ENCODE assay signal across 9 cellular contexts in the genomic region with DNA sequence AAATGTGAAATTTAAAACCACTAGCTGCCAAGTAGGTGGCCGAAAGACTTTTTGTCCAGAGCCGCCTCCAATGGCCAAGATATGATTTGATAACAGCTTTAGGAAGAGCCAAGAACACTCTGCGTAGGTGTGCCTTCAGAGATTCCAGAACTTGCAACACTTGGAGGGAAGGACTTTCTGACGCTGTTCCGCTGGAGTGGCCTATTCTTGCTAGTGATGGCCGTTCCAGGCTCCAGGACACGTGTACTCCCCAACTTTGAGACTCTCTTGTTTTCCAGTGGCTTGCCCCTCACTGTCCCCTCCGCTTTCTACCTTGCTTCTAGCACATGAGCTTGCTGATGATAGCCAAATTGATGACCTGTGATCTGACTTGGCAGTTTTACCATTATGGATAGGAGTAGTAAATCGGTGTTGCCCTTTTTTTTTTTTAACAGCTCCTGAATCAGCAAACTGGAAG. TPM values are rescaled to one million over a fixed set of nuclear protein-coding genes. Genes with fewer than 3 reads are reported as not detected.
DNase-seq lines count a peak whose midpoint lies in the region; ATAC-seq, FAIRE-seq and TF ChIP-seq lines count a peak whose summit lies in the region.
"Had no signal": no experiment of that assay in that cellular context is flagged by ENCODE, and none has a peak within 500 bp of the region (broad histone marks: within the 10 kb centered on the region; RNA-seq: fewer than 3 reads in every experiment).

No MANE protein-coding gene starts in this region.

- peaks cover 27% of the 10 kb centered on the region for H3K36me3 ChIP-seq in astrocyte (ENCODE audit: insufficient read depth, low read length)

- peaks cover 70% of the 10 kb centered on the region for H3K79me2 ChIP-seq in astrocyte (ENCODE audit: insufficient read depth, low read length)

- peak overlapping the region; percentile 91 for H2AFZ ChIP-seq in astrocyte (ENCODE audit: low read depth, low read length)

- H3K4me1 Mint-ChIP-seq in astrocyte (ENCODE audit: low read depth, unreplicated experiment) (peaks cover 34% of the 10 kb centered on the region), progenitor cell of endocrine pancreas (ENCODE audit: low read depth) (peaks cover 55% of the 10 kb centered on the region)

- H3K27me3 Mint-ChIP-seq in astrocyte (ENCODE audit: low read depth, unreplicated experiment) (no peaks in the 10 kb centered on the region), progenitor cell of endocrine pancreas (no peaks in the 10 kb centered on the region)

- H3K27ac Mint-ChIP-seq in astrocyte (ENCODE audit: unreplicated experiment) (peak overlapping the region; percentile 93), progenitor cell of endocrine pancreas (peak overlapping the region; percentile 99)

- H3K27ac ChIP-seq in astrocyte (ENCODE audit: low read depth, low read length), result peak overlapping the region; percentile 93

- H3K36me3 Mint-ChIP-seq in astrocyte (ENCODE audit: low read depth, unreplicated experiment) (peaks cover 7% of the 10 kb centered on the region), progenitor cell of endocrine pancreas (ENCODE audit: insufficient read depth) (peaks cover 23% of the 10 kb centered on the region)

- H3K27me3 ChIP-seq in astrocyte (ENCODE audit: insufficient read depth, low read length), result no peaks in the 10 kb centered on the region

- H4K20me1 ChIP-seq in astrocyte (ENCODE audit: insufficient read depth, low read length), result peaks cover 50% of the 10 kb centered on the region

- no peak for ATAC-seq in activated CD4-positive, CD25-positive, alpha-beta regulatory T cell treated with anti-CD3 and anti-CD28 coated beads, Interleukin-2, amount 50 U/mL, for 24 hours

- peaks cover 42% of the 10 kb centered on the region for H3K4me1 ChIP-seq in astrocyte (ENCODE audit: insufficient read depth, low read length)

- no peak for TF ChIP-seq CTCF in astrocyte (IDR thresholded peaks at IDR 0.05; ENCODE audit: insufficient read depth, low read depth, low read length)
- no peak for TF ChIP-seq CTCF in progenitor cell of endocrine pancreas (IDR thresholded peaks at IDR 0.05; ENCODE audit: unreplicated experiment)

- peak overlapping the region; percentile 86 for H3K4me2 ChIP-seq in astrocyte (ENCODE audit: low read length)

- H3K4me3 Mint-ChIP-seq in astrocyte (ENCODE audit: unreplicated experiment) (peak overlapping the region; percentile 97), progenitor cell of endocrine pancreas (ENCODE audit: low read depth) (peak overlapping the region; percentile 93)

- no peaks in the 10 kb centered on the region for H3K9me3 ChIP-seq in astrocyte (ENCODE audit: insufficient read depth, low read depth, low read length)

- no peaks in the 10 kb centered on the region for H3K9me3 Mint-ChIP-seq in astrocyte (ENCODE audit: unreplicated experiment)
- no peaks in the 10 kb centered on the region for H3K9me3 Mint-ChIP-seq in progenitor cell of endocrine pancreas (ENCODE audit: low read depth)

- peak overlapping the region; percentile 85 for H3K4me3 ChIP-seq in astrocyte (ENCODE audit: insufficient read depth, low read depth, low read length)

- peak; percentile 51 for DNase-seq in DMS53 (lab: John Stamatoyannopoulos, UW)
- DNase-seq in DMS53 treated with DMSO at 0.1 percent for 48 hours (lab: John Stamatoyannopoulos, UW; ENCODE audit: unreplicated experiment), result no peak
- peak; percentile 20 for DNase-seq in MV-4-11 (lab: John Stamatoyannopoulos, UW)
- peak; percentile 88 for DNase-seq in astrocyte (ENCODE audit: low read depth)
- DNase-seq in hypothalamus (lab: John Stamatoyannopoulos, UW), result peak in 26 of 51 donors; percentile 3 to 65 (median 26)
- no peak for DNase-seq in progenitor cell of endocrine pancreas (ENCODE audit: low spot score, unreplicated experiment)
- DNase-seq in stimulated activated CD4-positive, alpha-beta T cell treated with anti-CD3 and anti-CD28 coated beads, Interleukin-4, amount 100 ng/mL, for 24 hours, result no peak

- peak overlapping the region; percentile 97 for H3K9ac ChIP-seq in astrocyte (ENCODE audit: low read length)

- no peak for FAIRE-seq in astrocyte (lab: Jason Lieb, UNC)
- FAIRE-seq: endometrium had no signal

RNA-seq across cellular contexts. Expression of a gene that starts 1.0 kb away (rescaled TPM):
- 459 and 520 TPM in 2 replicates for total RNA-seq in astrocyte
- total RNA-seq in progenitor cell of endocrine pancreas, result 258 and 264 TPM in 2 replicates

Comparison
In these comparisons a context has a peak if more than half of its experiments do, and no peak if none do; other contexts are left out.
1. DNase-seq: peak in DMS53 (single experiment), MV-4-11 (single experiment), astrocyte (single experiment) and hypothalamus (26 of 51); none in DMS53 treated with DMSO at 0.1 percent for 48 hours (single experiment), progenitor cell of endocrine pancreas (single experiment) and stimulated activated CD4-positive, alpha-beta T cell treated with anti-CD3 and anti-CD28 coated beads, Interleukin-4, amount 100 ng/mL, for 24 hours (single experiment).